In the genomic region with DNA sequence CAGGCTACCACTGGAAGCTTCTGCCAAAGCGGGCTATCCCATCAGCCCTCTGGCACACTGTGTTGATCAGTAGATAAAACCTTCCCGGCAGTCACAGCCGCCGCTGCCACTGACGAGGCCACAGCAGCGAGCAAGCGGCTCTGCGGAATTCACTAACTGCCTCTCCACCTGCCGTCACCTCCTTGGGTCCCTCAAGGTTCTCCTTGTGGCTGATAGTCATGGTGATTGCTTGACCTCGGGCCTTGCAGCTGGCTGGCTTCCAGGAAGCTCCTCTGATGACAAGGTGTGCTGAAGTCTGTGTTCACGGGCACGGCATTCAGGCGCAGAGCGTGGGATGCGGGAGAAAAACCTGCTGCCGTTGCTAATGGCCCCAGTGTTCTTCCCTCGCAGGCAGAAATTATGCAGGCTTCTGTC, we compare ENCODE assay signal across 13 cellular contexts.
DNase-seq lines count a peak whose midpoint lies in the region; ATAC-seq, FAIRE-seq and TF ChIP-seq lines count a peak whose summit lies in the region.
"Had no signal": no experiment of that assay in that cellular context is flagged by ENCODE, and none has a peak within 500 bp of the region (broad histone marks: within the 10 kb centered on the region; RNA-seq: fewer than 3 reads in every experiment).

No MANE protein-coding gene starts in this region.

- POLR2A ChIA-PET in HepG2 (lab: Yijun Ruan, JAX) = no interaction called here

- TF ChIP-seq POLR2A in NB4 (IDR thresholded peaks at IDR 0.05; ENCODE audit: extremely low read depth, insufficient read length) = no peak
- no peak for TF ChIP-seq POLR2A in adrenal gland (IDR thresholded peaks at IDR 0.05)
- TF ChIP-seq POLR2A in HepG2 (IDR thresholded peaks at IDR 0.05; ENCODE audit: insufficient read depth in 1 of 2, low read depth in 2 of 2, low read length in 2 of 2) = no peak

- H3K36me3 Mint-ChIP-seq in T-helper 17 cell (ENCODE audit: low read depth) = no peaks in the 10 kb centered on the region

- no peak overlapping the region for H3K4me3 Mint-ChIP-seq in T-helper 17 cell

- H3K27me3 Mint-ChIP-seq in T-helper 17 cell = no peaks in the 10 kb centered on the region

- H3K79me2 ChIP-seq in HepG2 (ENCODE audit: insufficient read depth, low read length) = no peaks in the 10 kb centered on the region

- intact Hi-C loops in adrenal gland (cut with DNase I) = no loop called here
- intact Hi-C loops in HepG2 (cut with micrococcal nuclease; ENCODE audit: unreplicated experiment) = no loop called here

- TF ChIP-seq RAD21 in HepG2 (CRISPR knock-in tag; IDR thresholded peaks at IDR 0.05) = no peak

- TF ChIP-seq EP300 in HepG2 (IDR thresholded peaks at IDR 0.05; ENCODE audit: low read depth in 2 of 2, low read length in 2 of 2) = no peak
- TF ChIP-seq EP300 in HepG2 (CRISPR knock-in tag; IDR thresholded peaks at IDR 0.05; ENCODE audit: borderline replicate concordance) = no peak

- H2AFZ ChIP-seq in HepG2 (ENCODE audit: low read length) = no peak overlapping the region

- no peaks in the 10 kb centered on the region for H3K4me1 Mint-ChIP-seq in T-helper 17 cell

- peak; percentile 73 for DNase-seq in NB4 (ENCODE audit: low read depth)
- DNase-seq in adrenal gland = peak; percentile 14 to 67 (median 22)
- DNase-seq in HepG2 (ENCODE audit: low spot score) = no peak
- no peak for DNase-seq in HCEC 1CT
- no peak for DNase-seq in NCI-H2107 treated with DMSO at 0.1 percent for 48 hours (lab: John Stamatoyannopoulos, UW; ENCODE audit: unreplicated experiment)
- no peak for DNase-seq in T-helper 17 cell
- DNase-seq: cortex of kidney; NCI-H1436; stimulated activated naive CD4-positive, alpha-beta T cell treated with Interleukin-2 at 50 U/mL for 16 hours; T-helper 2 cell had no signal

- H3K27ac ChIP-seq in 22Rv1 (peak overlapping the region; percentile 86), adrenal gland (no peak overlapping the region), HepG2 (ENCODE audit: extremely low read length, insufficient read depth, low read length) (no peak overlapping the region)

- no TSS peak for BruUV-seq in HepG2 (replicated peaks; lab: Mats Ljungman, UMichigan)

- H3K4me3 ChIP-seq in NB4 (ENCODE audit: low read depth, low read length) = peak overlapping the region; percentile 60
- H3K4me3 ChIP-seq in adrenal gland = no peak overlapping the region
- H3K4me3 ChIP-seq in HepG2 (replicated peaks in 1 of 3; ENCODE audit: insufficient read depth in 1 of 3, low read depth in 2 of 3, low read length in 3 of 3) = peak overlapping the region in 1 of 3 experiments; percentile 9; a peak in 1 of 6 replicates
- H3K4me3 ChIP-seq: GM12878 had no signal

- H3K9ac ChIP-seq in HepG2 (ENCODE audit: insufficient read depth, low read depth, low read length) = no peak overlapping the region

- H4K20me1 ChIP-seq in HepG2 (ENCODE audit: insufficient read depth, low read length) = no peaks in the 10 kb centered on the region

- peak; percentile 76 for ATAC-seq in HepG2
- ATAC-seq in T-helper 17 cell = no peak
- ATAC-seq in GM21825 (IDR thresholded peaks at IDR 0.05; ENCODE audit: unreplicated experiment) = no peak
- ATAC-seq: GM12878 had no signal

- no peak for FAIRE-seq in HepG2 (lab: Jason Lieb, UNC)
- FAIRE-seq: GM12878 had no signal

- in situ Hi-C loops in HepG2 (cut with HindIII; ENCODE audit: extremely low pct_ligation_motif_present, low pct_unique_long_range_greater_than_20kb) = no loop called here

- H3K27ac Mint-ChIP-seq in T-helper 17 cell = no peak overlapping the region

- H3K4me2 ChIP-seq in HepG2 (ENCODE audit: low read depth, low read length) = peak overlapping the region; percentile 33; the same call in 1 of the 2 replicates

- H3K9me3 ChIP-seq in adrenal gland (replicated peaks in 1 of 3) = no peaks in the 10 kb centered on the region
- peaks cover 7% of the 10 kb centered on the region for H3K9me3 ChIP-seq in HepG2 (ENCODE audit: low read length)
- no peaks in the 10 kb centered on the region for H3K9me3 ChIP-seq in T-helper 17 cell (ENCODE audit: control insufficient read depth, low read length, poor library complexity, severe bottlenecking)

- TF ChIP-seq CTCF in 22Rv1 (IDR thresholded peaks at IDR 0.05) = no peak
- TF ChIP-seq CTCF in NB4 (IDR thresholded peaks at IDR 0.05; ENCODE audit: low read depth, low read length) = no peak
- TF ChIP-seq CTCF in adrenal gland (IDR thresholded peaks at IDR 0.05) = no peak
- no peak for TF ChIP-seq CTCF in HepG2 (CRISPR knock-in tag; IDR thresholded peaks at IDR 0.05)

- H3K27me3 ChIP-seq in adrenal gland (no peaks in the 10 kb centered on the region), HepG2 (ENCODE audit: control insufficient read depth in 1 of 2, insufficient read depth in 2 of 2, low read length in 2 of 2) (peaks cover 0 to 15% of the 10 kb centered on the region in 2 experiments; a peak in 2 of 5 replicates)

- H3K4me1 ChIP-seq in adrenal gland (replicated peaks in 1 of 2) = no peaks in the 10 kb centered on the region
- no peaks in the 10 kb centered on the region for H3K4me1 ChIP-seq in HepG2 (ENCODE audit: insufficient read depth, low read length)

- no peaks in the 10 kb centered on the region for H3K36me3 ChIP-seq in adrenal gland (replicated peaks in 1 of 2)
- no peaks in the 10 kb centered on the region for H3K36me3 ChIP-seq in HepG2 (replicated peaks in 1 of 2; ENCODE audit: control insufficient read depth in 1 of 2, insufficient read depth in 2 of 2, low read length in 2 of 2)

- WGBS in adrenal gland, 4 donors = 24 to 57% (median 45%) methylated on average over 16 to 17 of the region's 17 CpGs
- WGBS in HepG2 (ENCODE audit: low lambda C conversion rate) = 28% methylated on average over 17 of the region's 17 CpGs

- CTCF ChIA-PET in HepG2 (lab: Yijun Ruan, JAX; ENCODE audit: low intra/inter-chr PET ratio, low total read pairs) = no interaction called here

TF ChIP-seq in HepG2, 621 proteins besides CTCF, POLR2A, EP300 and RAD21:
- no peak for TF ChIP-seq KDM5B (CRISPR knock-in tag; IDR thresholded peaks at IDR 0.05; ENCODE audit: borderline replicate concordance)
- TF ChIP-seq, protein P1, sequence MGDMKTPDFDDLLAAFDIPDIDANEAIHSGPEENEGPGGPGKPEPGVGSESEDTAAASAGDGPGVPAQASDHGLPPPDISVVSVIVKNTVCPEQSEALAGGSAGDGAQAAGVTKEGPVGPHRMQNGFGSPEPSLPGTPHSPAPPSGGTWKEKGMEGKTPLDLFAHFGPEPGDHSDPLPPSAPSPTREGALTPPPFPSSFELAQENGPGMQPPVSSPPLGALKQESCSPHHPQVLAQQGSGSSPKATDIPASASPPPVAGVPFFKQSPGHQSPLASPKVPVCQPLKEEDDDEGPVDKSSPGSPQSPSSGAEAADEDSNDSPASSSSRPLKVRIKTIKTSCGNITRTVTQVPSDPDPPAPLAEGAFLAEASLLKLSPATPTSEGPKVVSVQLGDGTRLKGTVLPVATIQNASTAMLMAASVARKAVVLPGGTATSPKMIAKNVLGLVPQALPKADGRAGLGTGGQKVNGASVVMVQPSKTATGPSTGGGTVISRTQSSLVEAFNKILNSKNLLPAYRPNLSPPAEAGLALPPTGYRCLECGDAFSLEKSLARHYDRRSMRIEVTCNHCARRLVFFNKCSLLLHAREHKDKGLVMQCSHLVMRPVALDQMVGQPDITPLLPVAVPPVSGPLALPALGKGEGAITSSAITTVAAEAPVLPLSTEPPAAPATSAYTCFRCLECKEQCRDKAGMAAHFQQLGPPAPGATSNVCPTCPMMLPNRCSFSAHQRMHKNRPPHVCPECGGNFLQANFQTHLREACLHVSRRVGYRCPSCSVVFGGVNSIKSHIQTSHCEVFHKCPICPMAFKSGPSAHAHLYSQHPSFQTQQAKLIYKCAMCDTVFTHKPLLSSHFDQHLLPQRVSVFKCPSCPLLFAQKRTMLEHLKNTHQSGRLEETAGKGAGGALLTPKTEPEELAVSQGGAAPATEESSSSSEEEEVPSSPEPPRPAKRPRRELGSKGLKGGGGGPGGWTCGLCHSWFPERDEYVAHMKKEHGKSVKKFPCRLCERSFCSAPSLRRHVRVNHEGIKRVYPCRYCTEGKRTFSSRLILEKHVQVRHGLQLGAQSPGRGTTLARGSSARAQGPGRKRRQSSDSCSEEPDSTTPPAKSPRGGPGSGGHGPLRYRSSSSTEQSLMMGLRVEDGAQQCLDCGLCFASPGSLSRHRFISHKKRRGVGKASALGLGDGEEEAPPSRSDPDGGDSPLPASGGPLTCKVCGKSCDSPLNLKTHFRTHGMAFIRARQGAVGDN (CRISPR knock-in tag; IDR thresholded peaks at IDR 0.05) = peak; percentile 23

Comparison
In these comparisons a context has a peak if more than half of its experiments do, and no peak if none do; other contexts are left out.
1. DNase-seq: peak in NB4 (single experiment) and adrenal gland (7 of 7); none in HepG2 (single experiment), HCEC 1CT (single experiment), NCI-H2107 treated with DMSO at 0.1 percent for 48 hours (single experiment) and T-helper 17 cell (0 of 3).